ENCODE assay signal across 21 cellular contexts in the genomic region with DNA sequence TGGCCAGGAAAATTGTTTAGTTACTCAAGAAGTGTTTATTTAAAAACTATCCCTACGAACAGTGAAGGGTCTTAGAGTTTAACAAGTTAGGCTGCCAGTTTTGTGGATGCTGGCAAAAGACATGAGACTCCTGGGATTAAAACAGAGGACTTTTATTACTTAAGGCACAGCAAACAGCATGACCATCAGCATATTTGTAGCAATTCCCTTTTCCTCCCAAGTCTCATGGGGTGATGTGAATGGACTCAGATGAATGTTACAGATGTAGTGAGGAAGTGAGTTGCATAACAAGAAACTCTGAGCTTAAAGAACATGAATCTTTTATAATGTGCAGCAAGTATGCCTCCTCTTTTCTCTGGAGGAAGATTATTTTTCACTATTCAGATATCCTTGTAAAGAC.
"Had no signal": no experiment of that assay in that cellular context is flagged by ENCODE, and none has a peak within 500 bp of the region (broad histone marks: within the 10 kb centered on the region; RNA-seq: fewer than 3 reads in every experiment).

No MANE protein-coding gene starts in this region.

- H3K4me2 ChIP-seq: neural progenitor cell had no signal

- DNase-seq: effector CD4-positive, alpha-beta T cell; endodermal cell; erythroblast; foreskin keratinocyte; kidney; left cardiac atrium; left ventricle myocardium superior; mesenchymal stem cell; midbrain; psoas muscle; retina; right lobe of liver; stimulated activated CD4-positive, alpha-beta T cell treated with anti-CD3 and anti-CD28 coated beads, Interleukin-12 subunit alpha, Interleukin-12 subunit beta, amount 100 ng/mL, for 4 hours; stimulated activated naive CD4-positive, alpha-beta T cell; thyroid gland had no signal

- H3K9ac ChIP-seq: neural progenitor cell had no signal

- H3K27ac ChIP-seq: coronary artery, foreskin keratinocyte, neural progenitor cell, psoas muscle, right lobe of liver, skin epidermis, suprapubic skin, thyroid gland had no signal

- ATAC-seq: foreskin keratinocyte; left ventricle myocardium superior; natural killer cell treated with Interleukin-12 subunit alpha and Interleukin-12 subunit beta and Interleukin-15 and Interleukin-18, amount 100 ng/mL, for 72 hours; psoas muscle; right lobe of liver had no signal

- H3K9me3 ChIP-seq: psoas muscle, right lobe of liver, suprapubic skin, thyroid gland had no signal

- H3K4me1 ChIP-seq: foreskin keratinocyte, neural progenitor cell, psoas muscle, suprapubic skin, thyroid gland had no signal

- H3K36me3 ChIP-seq: neural progenitor cell, right lobe of liver, suprapubic skin, thyroid gland had no signal

- H3K4me3 ChIP-seq: coronary artery, lung, neural progenitor cell, psoas muscle, right lobe of liver, skin epidermis, suprapubic skin, thyroid gland had no signal

- H3K27me3 ChIP-seq: foreskin keratinocyte, neural progenitor cell, right lobe of liver, suprapubic skin, thyroid gland had no signal
